ENCODE assay signal across 2 cellular contexts in the genomic region with DNA sequence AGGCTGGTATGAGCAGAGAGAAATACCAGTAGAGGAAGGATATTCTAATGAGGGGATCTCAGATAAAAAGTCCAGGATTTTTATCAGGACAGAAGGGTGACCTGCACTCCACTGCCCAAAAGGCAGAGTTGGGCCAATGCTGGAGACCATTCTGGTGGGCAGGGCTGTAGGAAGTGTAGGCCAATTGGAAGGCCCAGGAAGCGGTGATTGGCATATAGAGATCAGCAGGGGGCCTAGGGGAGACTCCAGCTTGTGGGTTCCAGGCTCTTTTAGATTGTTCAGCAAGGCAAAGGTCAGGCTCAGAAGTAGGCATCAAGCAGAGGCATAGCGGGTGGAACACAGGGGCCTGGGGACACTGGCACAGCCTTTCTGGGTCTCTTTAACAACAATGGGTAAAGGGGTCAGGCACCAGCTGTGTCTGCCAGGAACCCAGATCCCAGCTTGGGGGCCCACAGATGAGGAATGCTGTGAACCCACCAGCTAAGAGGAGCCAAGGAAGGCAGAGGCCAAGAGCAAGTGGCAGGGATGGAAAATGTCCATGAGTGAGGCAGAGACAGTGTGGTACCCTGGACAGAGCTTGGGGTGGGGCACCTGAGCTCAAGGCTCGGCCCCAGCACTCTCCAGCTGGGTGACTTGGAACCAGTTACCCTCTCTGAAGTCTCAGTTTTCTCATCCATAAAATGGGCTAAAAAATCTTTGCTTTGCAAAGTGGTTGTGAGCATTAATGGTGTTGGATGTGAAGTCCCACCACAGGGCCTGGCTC.
A peak's percentile ranks its signal among the peaks of the same experiment; 100 is the strongest.
TF ChIP-seq lines count a peak whose summit lies in the region.

No MANE protein-coding gene starts in this region.

TF ChIP-seq in HEK293T, 16 proteins besides CTCF, POLR2A, EP300 and RAD21:
- no peak for TF ChIP-seq HDGF (IDR thresholded peaks at IDR 0.05; ENCODE audit: borderline replicate concordance)
- TF ChIP-seq, protein P1, sequence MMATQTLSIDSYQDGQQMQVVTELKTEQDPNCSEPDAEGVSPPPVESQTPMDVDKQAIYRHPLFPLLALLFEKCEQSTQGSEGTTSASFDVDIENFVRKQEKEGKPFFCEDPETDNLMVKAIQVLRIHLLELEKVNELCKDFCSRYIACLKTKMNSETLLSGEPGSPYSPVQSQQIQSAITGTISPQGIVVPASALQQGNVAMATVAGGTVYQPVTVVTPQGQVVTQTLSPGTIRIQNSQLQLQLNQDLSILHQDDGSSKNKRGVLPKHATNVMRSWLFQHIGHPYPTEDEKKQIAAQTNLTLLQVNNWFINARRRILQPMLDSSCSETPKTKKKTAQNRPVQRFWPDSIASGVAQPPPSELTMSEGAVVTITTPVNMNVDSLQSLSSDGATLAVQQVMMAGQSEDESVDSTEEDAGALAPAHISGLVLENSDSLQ (IDR thresholded peaks at IDR 0.05), result peak; percentile 16; the same call in 1 of the 2 replicates

TF ChIP-seq in K562, 482 proteins besides CTCF, POLR2A, EP300 and RAD21:
- TF ChIP-seq RBM25 (IDR thresholded peaks at IDR 0.05; ENCODE audit: low read depth, low read length, severe bottlenecking), result peak; percentile 34
- TF ChIP-seq ELF1 (tag; IDR thresholded peaks at IDR 0.05), result no peak
- no peak for TF ChIP-seq GABPA (tag; conservative IDR thresholded peaks at IDR 0.05; ENCODE audit: low read depth)
- TF ChIP-seq ZNF707 (CRISPR knock-in tag; conservative IDR thresholded peaks at IDR 0.05), result no peak
- no peak for TF ChIP-seq PTTG1 (tag; IDR thresholded peaks at IDR 0.05; ENCODE audit: low read depth)
- TF ChIP-seq, protein P2, sequence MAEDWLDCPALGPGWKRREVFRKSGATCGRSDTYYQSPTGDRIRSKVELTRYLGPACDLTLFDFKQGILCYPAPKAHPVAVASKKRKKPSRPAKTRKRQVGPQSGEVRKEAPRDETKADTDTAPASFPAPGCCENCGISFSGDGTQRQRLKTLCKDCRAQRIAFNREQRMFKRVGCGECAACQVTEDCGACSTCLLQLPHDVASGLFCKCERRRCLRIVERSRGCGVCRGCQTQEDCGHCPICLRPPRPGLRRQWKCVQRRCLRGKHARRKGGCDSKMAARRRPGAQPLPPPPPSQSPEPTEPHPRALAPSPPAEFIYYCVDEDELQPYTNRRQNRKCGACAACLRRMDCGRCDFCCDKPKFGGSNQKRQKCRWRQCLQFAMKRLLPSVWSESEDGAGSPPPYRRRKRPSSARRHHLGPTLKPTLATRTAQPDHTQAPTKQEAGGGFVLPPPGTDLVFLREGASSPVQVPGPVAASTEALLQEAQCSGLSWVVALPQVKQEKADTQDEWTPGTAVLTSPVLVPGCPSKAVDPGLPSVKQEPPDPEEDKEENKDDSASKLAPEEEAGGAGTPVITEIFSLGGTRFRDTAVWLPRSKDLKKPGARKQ (CRISPR knock-in tag; IDR thresholded peaks at IDR 0.05), result no peak
- TF ChIP-seq MAZ (CRISPR knock-in tag; conservative IDR thresholded peaks at IDR 0.05 in 1 of 2, IDR thresholded peaks at IDR 0.05 in 1 of 2), result no peak
- TF ChIP-seq ZNF79 (CRISPR knock-in tag; IDR thresholded peaks at IDR 0.05; ENCODE audit: low read depth), result no peak
